1 cellular context compared by ENCODE assay signal in genomic region chr22:36020865-36021264, GRCh38. TPM values are rescaled to one million over a fixed set of nuclear protein-coding genes. Genes with fewer than 3 reads are reported as not detected.
"Had no signal": no experiment of that assay in that cellular context is flagged by ENCODE, and none has a peak within 500 bp of the region (broad histone marks: within the 10 kb centered on the region; RNA-seq: fewer than 3 reads in every experiment).

No MANE protein-coding gene starts in this region.

RNA-seq across cellular contexts. Expression of gene RBFOX2, which starts 7.8 kb away (rescaled TPM):
- total RNA-seq: activated B cell treated with CpG ODN at 0.5 μM for 24 hours had no signal
